1 cellular context compared by ENCODE assay signal in the genomic region with DNA sequence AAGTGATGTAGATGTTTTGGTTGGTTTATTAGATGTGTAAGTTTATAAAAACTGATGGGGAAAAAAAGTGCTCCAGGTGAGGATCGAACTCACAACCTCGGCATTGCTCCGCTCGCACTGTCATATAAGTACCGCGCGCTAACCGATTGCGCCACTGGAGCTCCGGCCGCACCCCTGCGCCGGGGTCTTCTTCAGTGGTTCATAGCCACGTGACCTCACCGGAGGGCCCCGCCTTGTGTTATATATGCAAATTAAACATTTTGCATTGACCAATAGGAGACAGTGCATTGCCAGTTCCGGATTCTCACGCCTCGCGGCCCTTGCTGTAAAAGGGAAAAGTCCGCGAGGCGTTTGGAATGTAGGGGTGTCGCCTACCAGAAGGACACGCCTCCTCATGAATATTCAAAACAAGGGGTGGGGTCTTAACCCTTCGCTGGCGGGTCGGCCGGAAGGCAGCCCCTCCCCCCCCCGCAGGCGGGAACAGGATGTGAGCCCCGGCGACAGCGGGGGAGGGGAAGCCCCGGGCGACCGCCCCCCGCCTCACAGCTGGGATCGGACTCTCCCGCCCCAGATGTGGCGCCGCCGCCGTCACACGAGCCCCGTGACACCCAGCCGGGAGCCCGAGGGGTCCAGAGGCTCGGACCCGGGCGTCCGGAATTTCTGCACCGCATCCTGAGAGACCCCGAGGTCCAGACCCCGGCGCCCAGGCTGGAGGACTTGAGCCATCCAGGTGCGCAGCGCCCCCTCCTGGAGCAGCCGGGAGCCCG.
TF ChIP-seq lines count a peak whose summit lies in the region.

A gene with protein sequence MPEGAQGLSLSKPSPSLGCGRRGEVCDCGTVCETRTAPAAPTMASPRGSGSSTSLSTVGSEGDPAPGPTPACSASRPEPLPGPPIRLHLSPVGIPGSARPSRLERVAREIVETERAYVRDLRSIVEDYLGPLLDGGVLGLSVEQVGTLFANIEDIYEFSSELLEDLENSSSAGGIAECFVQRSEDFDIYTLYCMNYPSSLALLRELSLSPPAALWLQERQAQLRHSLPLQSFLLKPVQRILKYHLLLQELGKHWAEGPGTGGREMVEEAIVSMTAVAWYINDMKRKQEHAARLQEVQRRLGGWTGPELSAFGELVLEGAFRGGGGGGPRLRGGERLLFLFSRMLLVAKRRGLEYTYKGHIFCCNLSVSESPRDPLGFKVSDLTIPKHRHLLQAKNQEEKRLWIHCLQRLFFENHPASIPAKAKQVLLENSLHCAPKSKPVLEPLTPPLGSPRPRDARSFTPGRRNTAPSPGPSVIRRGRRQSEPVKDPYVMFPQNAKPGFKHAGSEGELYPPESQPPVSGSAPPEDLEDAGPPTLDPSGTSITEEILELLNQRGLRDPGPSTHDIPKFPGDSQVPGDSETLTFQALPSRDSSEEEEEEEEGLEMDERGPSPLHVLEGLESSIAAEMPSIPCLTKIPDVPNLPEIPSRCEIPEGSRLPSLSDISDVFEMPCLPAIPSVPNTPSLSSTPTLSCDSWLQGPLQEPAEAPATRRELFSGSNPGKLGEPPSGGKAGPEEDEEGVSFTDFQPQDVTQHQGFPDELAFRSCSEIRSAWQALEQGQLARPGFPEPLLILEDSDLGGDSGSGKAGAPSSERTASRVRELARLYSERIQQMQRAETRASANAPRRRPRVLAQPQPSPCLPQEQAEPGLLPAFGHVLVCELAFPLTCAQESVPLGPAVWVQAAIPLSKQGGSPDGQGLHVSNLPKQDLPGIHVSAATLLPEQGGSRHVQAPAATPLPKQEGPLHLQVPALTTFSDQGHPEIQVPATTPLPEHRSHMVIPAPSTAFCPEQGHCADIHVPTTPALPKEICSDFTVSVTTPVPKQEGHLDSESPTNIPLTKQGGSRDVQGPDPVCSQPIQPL (N-terminal part only) (plus strand): TSS at position 570 of the 767 bp plus-strand sequence. CDS start 1,418 bp downstream, outside the sequence.

TF ChIP-seq in SK-N-SH, 30 proteins besides CTCF, POLR2A, EP300 and RAD21 (continued from another document):
- no peak; the same call in none of the 2 replicates for TF ChIP-seq MXI1 (IDR thresholded peaks at IDR 0.05; ENCODE audit: low read depth, low read length)
- peak; percentile 29; the same call in 1 of the 2 replicates for TF ChIP-seq PBX3 (IDR thresholded peaks at IDR 0.05)
- TF ChIP-seq SIN3A (IDR thresholded peaks at IDR 0.05; ENCODE audit: borderline replicate concordance, low read depth, low read length): 0 out of 2 replicates have a peak, but pooled peaks have one; percentile 78
- TF ChIP-seq TAF1 (IDR thresholded peaks at IDR 0.05; ENCODE audit: borderline replicate concordance, low read depth, low read length): 0 out of 2 replicates have a peak, but pooled peaks have one; percentile 24
- TF ChIP-seq MEF2A (IDR thresholded peaks at IDR 0.05; ENCODE audit: borderline replicate concordance, low read depth): no peak
- peak; percentile 47; the same call in 1 of the 2 replicates for TF ChIP-seq RCOR1 (IDR thresholded peaks at IDR 0.05; ENCODE audit: low read length)
- peak; percentile 44; the same call in 1 of the 2 replicates for TF ChIP-seq TCF12 (IDR thresholded peaks at IDR 0.05)
- 0 out of 2 replicates have a peak, but pooled peaks have one; percentile 7 for TF ChIP-seq JUND (IDR thresholded peaks at IDR 0.05)
- peak; percentile 80 for TF ChIP-seq RFX5 (IDR thresholded peaks at IDR 0.05; ENCODE audit: low read length)
- no peak for TF ChIP-seq YY1 (IDR thresholded peaks at IDR 0.05; ENCODE audit: low read depth)
- no peak; the same call in 1 of the 2 replicates for TF ChIP-seq FOXM1 (IDR thresholded peaks at IDR 0.05; ENCODE audit: low read depth)
- TF ChIP-seq, protein P1, sequence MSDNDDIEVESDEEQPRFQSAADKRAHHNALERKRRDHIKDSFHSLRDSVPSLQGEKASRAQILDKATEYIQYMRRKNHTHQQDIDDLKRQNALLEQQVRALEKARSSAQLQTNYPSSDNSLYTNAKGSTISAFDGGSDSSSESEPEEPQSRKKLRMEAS (IDR thresholded peaks at IDR 0.05; ENCODE audit: low read depth): peak; percentile 88
- no peak for TF ChIP-seq NRF1 (IDR thresholded peaks at IDR 0.05; ENCODE audit: low read depth, low read length)
- TF ChIP-seq IRF3 (IDR thresholded peaks at IDR 0.05; ENCODE audit: low read depth, low read length): 0 out of 2 replicates have a peak, but pooled peaks have one; percentile 7
- TF ChIP-seq SMC3 (IDR thresholded peaks at IDR 0.05; ENCODE audit: low read depth, low read length): no peak; the same call in 1 of the 2 replicates
- TF ChIP-seq EZH2phosphoT487 (IDR thresholded peaks at IDR 0.05; ENCODE audit: borderline replicate concordance, low read depth): no peak
